8 cellular contexts compared by ENCODE assay signal in genomic region chr16:27426423-27427408, GRCh38. TPM values are rescaled to one million over a fixed set of nuclear protein-coding genes. Genes with fewer than 3 reads are reported as not detected.
DNase-seq lines count a peak whose midpoint lies in the region; ATAC-seq and TF ChIP-seq lines count a peak whose summit lies in the region.

No MANE protein-coding gene starts in this region.

- TF ChIP-seq POLR2A in prostate gland (IDR thresholded peaks at IDR 0.05) = no peak

- WGBS in prostate gland = 17% methylated on average over 7 of the region's 7 CpGs

- H3K27me3 ChIP-seq in prostate gland (replicated peaks; ENCODE audit: insufficient read depth) = no peaks in the 10 kb centered on the region

- no peaks in the 10 kb centered on the region for H3K36me3 ChIP-seq in prostate gland

- ATAC-seq in HG03159 (IDR thresholded peaks at IDR 0.05; ENCODE audit: unreplicated experiment) = peak; percentile 77

- intact Hi-C loops in prostate gland (cut with DNase I) = no loop called here

- no peak for TF ChIP-seq CTCF in prostate gland (IDR thresholded peaks at IDR 0.05)

- no peaks in the 10 kb centered on the region for H3K9me3 ChIP-seq in prostate gland

- no peak overlapping the region for H3K4me3 ChIP-seq in prostate gland

- DNase-seq in DMS 273 (lab: John Stamatoyannopoulos, UW; ENCODE audit: unreplicated experiment) (peak; percentile 75), GM19240 (ENCODE audit: insufficient read length, low spot score) (peak; percentile 69), OCI-M1 (lab: John Stamatoyannopoulos, UW) (peak; percentile 81), glomerular visceral epithelial cell (ENCODE audit: extremely low spot score) (peak; percentile 92), prostate gland (ENCODE audit: low spot score) (no peak)
- DNase-seq in activated T-cell treated with anti-CD3 and anti-CD28 coated beads, Interleukin-2, amount 50 U/mL, for 48 hours = peak; percentile 80 to 85
- DNase-seq in stimulated activated CD4-positive, alpha-beta T cell treated with anti-CD3 and anti-CD28 coated beads, TNF-alpha, amount 100 ng/mL, for 4 hours (ENCODE audit: low read depth in 3 of 3) = peak; percentile 42 to 69 (median 63)

- H3K4me1 ChIP-seq in prostate gland (replicated peaks) = no peaks in the 10 kb centered on the region

- no peak overlapping the region for H3K27ac ChIP-seq in prostate gland

RNA-seq across cellular contexts. Expression of gene IL21R, which starts 24.7 kb away (rescaled TPM):
- total RNA-seq in prostate gland = under 1 TPM; 0.32 to 0.57 TPM
